Comparison of ENCODE assay signal across 8 cellular contexts in the genomic region with DNA sequence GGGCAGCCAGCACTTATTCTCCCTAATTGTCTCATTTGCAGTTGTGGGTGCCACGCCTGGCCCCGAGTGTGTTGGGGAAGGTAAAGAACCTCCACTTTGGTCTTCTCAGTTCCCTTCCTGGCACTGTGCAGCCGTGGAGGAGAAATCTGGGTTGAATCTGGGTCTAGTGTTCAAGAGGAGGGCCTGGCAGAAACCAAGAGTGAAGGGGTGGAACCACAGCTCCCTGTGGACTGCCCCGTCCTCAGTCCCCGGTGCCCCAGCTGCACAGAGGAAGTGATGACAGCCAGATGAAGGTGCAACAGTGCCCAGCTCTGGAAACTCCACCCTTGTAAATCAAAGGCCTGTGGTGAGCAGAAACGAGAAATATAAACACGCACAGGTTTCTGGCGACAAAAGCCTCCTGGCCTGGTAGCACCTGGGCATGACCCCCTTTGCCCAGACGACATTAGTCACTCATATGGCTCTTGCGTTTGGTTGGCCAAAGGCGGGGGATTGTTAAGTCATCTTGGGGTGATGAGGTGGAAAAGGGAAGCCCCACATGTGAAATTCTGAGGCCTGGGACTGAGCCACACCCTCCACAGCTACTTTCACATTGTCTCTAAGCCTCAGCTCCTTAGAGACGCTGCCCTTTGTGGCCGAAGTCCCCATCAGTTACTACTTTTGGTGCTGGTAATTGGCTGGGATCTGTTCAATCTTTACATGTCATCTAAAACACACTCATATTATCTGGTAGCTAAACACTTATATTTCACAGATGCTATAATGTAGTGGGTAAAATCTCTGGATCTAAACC. TPM values are rescaled to one million over a fixed set of nuclear protein-coding genes. Genes with fewer than 3 reads are reported as not detected.
DNase-seq lines count a peak whose midpoint lies in the region; ATAC-seq and TF ChIP-seq lines count a peak whose summit lies in the region.

No MANE protein-coding gene starts in this region.

- H3K79me2 ChIP-seq in osteoblast (ENCODE audit: insufficient read depth, low read length): no peaks in the 10 kb centered on the region

- H3K27ac ChIP-seq in spleen: peak overlapping the region; percentile 79 to 96 (median 94)
- no peak overlapping the region for H3K27ac ChIP-seq in osteoblast (ENCODE audit: low read depth, low read length)
- no peak overlapping the region for H3K27ac ChIP-seq in WERI-Rb-1

- 28 to 45% (median 32%) methylated on average over 11 to 13 of the region's 13 CpGs for WGBS in spleen, 5 donors

- H3K9me3 ChIP-seq in spleen (no peaks in the 10 kb centered on the region), osteoblast (ENCODE audit: low read depth, low read length) (no peaks in the 10 kb centered on the region), WERI-Rb-1 (ENCODE audit: severe bottlenecking) (no peaks in the 10 kb centered on the region)

- no peaks in the 10 kb centered on the region for H3K27me3 ChIP-seq in spleen (replicated peaks in 1 of 7)
- H3K27me3 ChIP-seq in osteoblast (ENCODE audit: insufficient read depth, low read length): no peaks in the 10 kb centered on the region
- no peaks in the 10 kb centered on the region for H3K27me3 ChIP-seq in WERI-Rb-1 (ENCODE audit: insufficient read depth, low read depth, severe bottlenecking)

- no peak overlapping the region for H3K4me2 ChIP-seq in osteoblast (ENCODE audit: insufficient read depth, low read length)

- peak; percentile 58 for ATAC-seq in HG03432 (IDR thresholded peaks at IDR 0.05; ENCODE audit: unreplicated experiment)

- intact Hi-C loops in spleen (cut with DNase I; ENCODE audit: low total_unique reads): no loop called here

- no peak overlapping the region for H2AFZ ChIP-seq in osteoblast (ENCODE audit: low read length)

- H3K4me1 ChIP-seq in spleen (peaks cover 41 to 97% (median 84%) of the 10 kb centered on the region in 6 donors), osteoblast (ENCODE audit: insufficient read depth, low read length) (peaks cover 19% of the 10 kb centered on the region)

- TF ChIP-seq CTCF in spleen (IDR thresholded peaks at IDR 0.05 in 8 of 11, conservative IDR thresholded peaks at IDR 0.05 in 3 of 11) (no peak), osteoblast (IDR thresholded peaks at IDR 0.05; ENCODE audit: extremely low read depth, low read depth, low read length) (no peak), WERI-Rb-1 (IDR thresholded peaks at IDR 0.05; ENCODE audit: low read depth, low read length) (no peak)

- DNase-seq in NCI-H510A treated with DMSO at 0.1 percent for 48 hours (lab: John Stamatoyannopoulos, UW): peak; percentile 30
- DNase-seq in NCI-H510A (lab: John Stamatoyannopoulos, UW): no peak
- DNase-seq in activated CD4-positive, alpha-beta T cell treated with anti-CD3 and anti-CD28 coated beads for 24 hours (ENCODE audit: low read depth in 2 of 2): peak; percentile 73 to 75
- DNase-seq in effector CD4-positive, alpha-beta T cell: peak; percentile 83
- peak; percentile 95 for DNase-seq in spleen
- DNase-seq in osteoblast (ENCODE audit: insufficient read length, low spot score, missing footprints): no peak
- DNase-seq in WERI-Rb-1: no peak

- peaks cover 0 to 5% (median 0%) of the 10 kb centered on the region in 6 donors for H3K36me3 ChIP-seq in spleen
- H3K36me3 ChIP-seq in osteoblast (ENCODE audit: insufficient read depth, low read length): no peaks in the 10 kb centered on the region
- no peaks in the 10 kb centered on the region for H3K36me3 ChIP-seq in WERI-Rb-1

- H4K20me1 ChIP-seq in osteoblast (ENCODE audit: insufficient read depth, low read length): peaks cover 4% of the 10 kb centered on the region

- peak overlapping the region in 7 of 8 donors; percentile 23 to 68 (median 35) for H3K4me3 ChIP-seq in spleen
- H3K4me3 ChIP-seq in osteoblast (ENCODE audit: insufficient read depth, low read length): no peak overlapping the region
- H3K4me3 ChIP-seq in WERI-Rb-1 (ENCODE audit: low read depth, low read length): no peak overlapping the region

- TF ChIP-seq POLR2A in spleen (IDR thresholded peaks at IDR 0.05): peak in 1 of 3 donors; percentile 46

RNA-seq across cellular contexts. Expression of gene ECE1, which starts 4.2 kb away (rescaled TPM):
- 100 to 1,000 TPM in 5 of 7 donors, 10 to 100 TPM in 2; 95.3 to 142 (median 124) TPM for total RNA-seq in spleen
- polyA plus RNA-seq in spleen: 10 to 100 TPM; 17.2 to 44.4 (median 24.1) TPM
- total RNA-seq in osteoblast: 32.6 and 34.8 TPM in 2 replicates

Comparison
In these comparisons a context has a peak if more than half of its experiments do, and no peak if none do; other contexts are left out.
1. DNase-seq: peak in NCI-H510A treated with DMSO at 0.1 percent for 48 hours (single experiment), activated CD4-positive, alpha-beta T cell treated with anti-CD3 and anti-CD28 coated beads for 24 hours (2 of 2), effector CD4-positive, alpha-beta T cell (single experiment) and spleen (single experiment); none in NCI-H510A (single experiment), osteoblast (single experiment) and WERI-Rb-1 (single experiment).
2. H3K27ac ChIP-seq: peak in spleen (8 of 8); none in osteoblast (single experiment) and WERI-Rb-1 (single experiment).
3. H3K4me3 ChIP-seq: peak in spleen (7 of 8); none in osteoblast (single experiment) and WERI-Rb-1 (single experiment).